Comparison of ENCODE assay signal across 17 cellular contexts in genomic region chr4:33724685-33725084, GRCh38.
DNase-seq lines count a peak whose midpoint lies in the region; TF ChIP-seq lines count a peak whose summit lies in the region.
"Had no signal": no experiment of that assay in that cellular context is flagged by ENCODE, and none has a peak within 500 bp of the region (broad histone marks: within the 10 kb centered on the region; RNA-seq: fewer than 3 reads in every experiment).

No MANE protein-coding gene starts in this region.

- DNase-seq in NCI-H226 (peak; percentile 16), cardiac fibroblast (ENCODE audit: low read depth in 2 of 2) (peak; percentile 31), iPS DF 4.7 (ENCODE audit: extremely low read depth, low spot score) (peak; percentile 1), SHP77 treated with DMSO at 0.1 percent for 48 hours (lab: John Stamatoyannopoulos, UW) (no peak), substantia nigra (lab: John Stamatoyannopoulos, UW) (no peak), OCI-M2 (lab: John Stamatoyannopoulos, UW; ENCODE audit: unreplicated experiment) (no peak), Karpas-422 (no peak)
- DNase-seq: ACHN; CD4-positive, alpha-beta T cell; DMS 273 treated with DMSO at 0.1 percent for 48 hours; DND-41; HCEC 1CT; MG63; NCI-H187; NCI-H510A; SJCRH30 had no signal

- TF ChIP-seq CTCF in cardiac fibroblast (IDR thresholded peaks at IDR 0.05; ENCODE audit: low read depth, low read length), result peak; percentile 0

- H3K4me2 ChIP-seq in Karpas-422 (ENCODE audit: low read depth, low read length, poor library complexity, severe bottlenecking), result no peak overlapping the region
- H3K4me2 ChIP-seq: BLaER1 had no signal

- no peaks in the 10 kb centered on the region for H3K36me3 ChIP-seq in Karpas-422 (ENCODE audit: insufficient read depth, low read length)
- H3K36me3 ChIP-seq: BLaER1, MG63, SJCRH30 had no signal

- H3K79me2 ChIP-seq in Karpas-422 (ENCODE audit: low read length), result no peaks in the 10 kb centered on the region

- peaks cover 14% of the 10 kb centered on the region for H3K9me3 ChIP-seq in Karpas-422 (ENCODE audit: low read length)
- H3K9me3 ChIP-seq: BLaER1, MG63, SJCRH30 had no signal

- no peaks in the 10 kb centered on the region for H3K4me1 ChIP-seq in Karpas-422 (ENCODE audit: low read length)
- H3K4me1 ChIP-seq: BLaER1, SJCRH30 had no signal

- no peaks in the 10 kb centered on the region for H3K27me3 ChIP-seq in Karpas-422 (ENCODE audit: low read length)
- H3K27me3 ChIP-seq: BLaER1, MG63, SJCRH30 had no signal

- no peaks in the 10 kb centered on the region for H3K9me2 ChIP-seq in Karpas-422 (replicated peaks; ENCODE audit: insufficient read depth, low read length)

- H2AFZ ChIP-seq in Karpas-422 (ENCODE audit: low read length), result no peak overlapping the region

- H3K9ac ChIP-seq in Karpas-422 (ENCODE audit: low read length), result no peak overlapping the region
- H3K9ac ChIP-seq: BLaER1 had no signal

- H3K27ac ChIP-seq in substantia nigra (ENCODE audit: low read depth, low read length, poor library complexity, severe bottlenecking) (no peak overlapping the region), Karpas-422 (ENCODE audit: low read length) (no peak overlapping the region)
- H3K27ac ChIP-seq: BLaER1, SJCRH30 had no signal

- no peak overlapping the region for H3K4me3 ChIP-seq in cardiac fibroblast (replicated peaks in 1 of 2; ENCODE audit: low read depth in 2 of 2, low read length in 2 of 2)
- no peak overlapping the region for H3K4me3 ChIP-seq in Karpas-422 (ENCODE audit: low read length)
- H3K4me3 ChIP-seq: BLaER1, MG63, SJCRH30 had no signal

- no peaks in the 10 kb centered on the region for H4K20me1 ChIP-seq in Karpas-422 (ENCODE audit: insufficient read depth, low read depth, low read length)
- H4K20me1 ChIP-seq: BLaER1 had no signal

Comparison
In these comparisons a context has a peak if more than half of its experiments do, and no peak if none do; other contexts are left out.
1. DNase-seq: peak in NCI-H226 (single experiment), cardiac fibroblast (2 of 2) and iPS DF 4.7 (single experiment); none in SHP77 treated with DMSO at 0.1 percent for 48 hours (single experiment), substantia nigra (0 of 49), OCI-M2 (single experiment) and Karpas-422 (single experiment).